In genomic region chr1:226664413-226665101, GRCh38 we compare ENCODE assay signal across 8 cellular contexts.
A peak's percentile ranks its signal among the peaks of the same experiment; 100 is the strongest.
DNase-seq lines count a peak whose midpoint lies in the region; ATAC-seq and TF ChIP-seq lines count a peak whose summit lies in the region.

No MANE protein-coding gene starts in this region.

- intact Hi-C loops in spleen (cut with DNase I; ENCODE audit: low total_unique reads), result no loop called here

- no peak for ATAC-seq in GM23338
- ATAC-seq in HG03097 (IDR thresholded peaks at IDR 0.05; ENCODE audit: low FRiP score, unreplicated experiment), result no peak

- H3K27ac Mint-ChIP-seq in GM23338, result no peak overlapping the region; the same call in 1 of the 2 replicates

- H3K4me1 ChIP-seq in GM23338 (ENCODE audit: insufficient read depth) (peaks cover 26% of the 10 kb centered on the region), spleen (peaks cover 0 to 78% (median 11%) of the 10 kb centered on the region in 6 donors)

- DNase-seq in GM23338 (ENCODE audit: low spot score) (no peak), amniotic epithelial cell (ENCODE audit: low read depth) (peak; percentile 24), iris pigment epithelial cell (ENCODE audit: low read depth) (peak; percentile 75), spleen (peak; percentile 73), NCI-H128 (lab: John Stamatoyannopoulos, UW; ENCODE audit: unreplicated experiment) (no peak), NCI-H2196 (lab: John Stamatoyannopoulos, UW; ENCODE audit: unreplicated experiment) (no peak)
- no peak for DNase-seq in stimulated activated CD4-positive, alpha-beta T cell treated with anti-CD3 and anti-CD28 coated beads, Interleukin-2, amount 100 ng/mL, for 24 hours

- no peaks in the 10 kb centered on the region for H4K20me1 ChIP-seq in GM23338 (replicated peaks; ENCODE audit: insufficient read depth)

- peaks cover 12% of the 10 kb centered on the region for H3K27me3 Mint-ChIP-seq in GM23338 (ENCODE audit: insufficient read depth, low read depth, poor library complexity)

- H3K9me3 ChIP-seq in spleen, result no peaks in the 10 kb centered on the region

- H3K36me3 ChIP-seq in GM23338 (ENCODE audit: insufficient read depth), result no peaks in the 10 kb centered on the region
- H3K36me3 ChIP-seq in spleen, result peaks cover 0 to 14% (median 0%) of the 10 kb centered on the region in 6 donors

- no peak overlapping the region for H3K4me3 Mint-ChIP-seq in GM23338

- H3K27me3 ChIP-seq in GM23338 (ENCODE audit: insufficient read depth), result no peaks in the 10 kb centered on the region
- no peaks in the 10 kb centered on the region for H3K27me3 ChIP-seq in spleen (replicated peaks in 1 of 7)

- WGBS in spleen, 5 donors, result 56 to 81% (median 72%) methylated on average over 15 of the region's 15 CpGs

- H3K4me2 ChIP-seq in GM23338, result no peak overlapping the region

- H3K27ac ChIP-seq in GM23338 (ENCODE audit: low read depth) (no peak overlapping the region), spleen (peak overlapping the region in 4 of 8 donors; percentile 81 to 88 (median 86))

- H3K9me3 Mint-ChIP-seq in GM23338, result no peaks in the 10 kb centered on the region

- peaks cover 72% of the 10 kb centered on the region for H3K4me1 Mint-ChIP-seq in GM23338

- no peak overlapping the region for H3K4me3 ChIP-seq in GM23338
- no peak overlapping the region for H3K4me3 ChIP-seq in spleen

- TF ChIP-seq POLR2A in spleen (IDR thresholded peaks at IDR 0.05), result no peak

- no peaks in the 10 kb centered on the region for H3K79me2 ChIP-seq in GM23338 (replicated peaks; ENCODE audit: insufficient read depth)

- TF ChIP-seq CTCF in GM23338 (conservative IDR thresholded peaks at IDR 0.05; ENCODE audit: low read depth in 2 of 2) (no peak), spleen (IDR thresholded peaks at IDR 0.05 in 8 of 11, conservative IDR thresholded peaks at IDR 0.05 in 3 of 11) (no peak)

- H3K36me3 Mint-ChIP-seq in GM23338 (ENCODE audit: low read depth), result no peaks in the 10 kb centered on the region

- 0 out of 2 replicates have a peak overlapping the region, but pooled peaks have one; percentile 4 for H2AFZ ChIP-seq in GM23338

- H3K9me2 ChIP-seq in GM23338 (ENCODE audit: insufficient read depth), result no peaks in the 10 kb centered on the region

- no peaks in the 10 kb centered on the region; the same call in 1 of the 2 replicates for H3F3A ChIP-seq in GM23338 (replicated peaks; ENCODE audit: low read depth)

TF ChIP-seq in GM23338, 12 proteins besides CTCF, POLR2A, EP300 and RAD21:
- no peak for TF ChIP-seq EZH2 (IDR thresholded peaks at IDR 0.05; ENCODE audit: low read depth, unreplicated experiment)
- TF ChIP-seq CREB1 (CRISPR knock-in tag; IDR thresholded peaks at IDR 0.05; ENCODE audit: low read depth), result no peak
- no peak for TF ChIP-seq ETS1 (IDR thresholded peaks at IDR 0.05)
- TF ChIP-seq POLR2AphosphoS5 (IDR thresholded peaks at IDR 0.05; ENCODE audit: low read depth), result no peak
- no peak for TF ChIP-seq STAT1 (IDR thresholded peaks at IDR 0.05; ENCODE audit: unreplicated experiment)
- no peak for TF ChIP-seq ZNF114 (CRISPR knock-in tag; IDR thresholded peaks at IDR 0.05)
- TF ChIP-seq ZNF331 (CRISPR knock-in tag; IDR thresholded peaks at IDR 0.05; ENCODE audit: low read depth), result no peak
- no peak for TF ChIP-seq ZNF462 (CRISPR knock-in tag; IDR thresholded peaks at IDR 0.05)
- no peak for TF ChIP-seq EZH2phosphoT487 (IDR thresholded peaks at IDR 0.05; ENCODE audit: unreplicated experiment)
- TF ChIP-seq JUNB (IDR thresholded peaks at IDR 0.05; ENCODE audit: unreplicated experiment), result no peak
- TF ChIP-seq NANOG (IDR thresholded peaks at IDR 0.05; ENCODE audit: borderline replicate concordance), result no peak
- no peak for TF ChIP-seq REST (IDR thresholded peaks at IDR 0.05; ENCODE audit: unreplicated experiment)

Comparison
In these comparisons a context has a peak if more than half of its experiments do, and no peak if none do; other contexts are left out.
1. DNase-seq: peak in amniotic epithelial cell (single experiment), iris pigment epithelial cell (single experiment) and spleen (single experiment); none in GM23338 (single experiment), NCI-H128 (single experiment), stimulated activated CD4-positive, alpha-beta T cell treated with anti-CD3 and anti-CD28 coated beads, Interleukin-2, amount 100 ng/mL, for 24 hours (0 of 2) and NCI-H2196 (single experiment).